In genomic region chr1:244219802-244220201, GRCh38 we compare ENCODE assay signal across 8 cellular contexts.
"Had no signal": no experiment of that assay in that cellular context is flagged by ENCODE, and none has a peak within 500 bp of the region (broad histone marks: within the 10 kb centered on the region; RNA-seq: fewer than 3 reads in every experiment).

No MANE protein-coding gene starts in this region.

- H3K9ac ChIP-seq: GM23248, KMS-11 had no signal

- H3K27ac ChIP-seq: GM23248, HL-60, KMS-11 had no signal

- H2AFZ ChIP-seq: GM23248 had no signal

- H3K4me3 ChIP-seq: GM23248 had no signal

- FAIRE-seq: H54 had no signal

- DNase-seq: GM23248, GOT3, H9, HCEC 1CT, KBM-7 had no signal

- H3K4me2 ChIP-seq: KMS-11 had no signal
